ENCODE assay signal across 24 cellular contexts in the genomic region with DNA sequence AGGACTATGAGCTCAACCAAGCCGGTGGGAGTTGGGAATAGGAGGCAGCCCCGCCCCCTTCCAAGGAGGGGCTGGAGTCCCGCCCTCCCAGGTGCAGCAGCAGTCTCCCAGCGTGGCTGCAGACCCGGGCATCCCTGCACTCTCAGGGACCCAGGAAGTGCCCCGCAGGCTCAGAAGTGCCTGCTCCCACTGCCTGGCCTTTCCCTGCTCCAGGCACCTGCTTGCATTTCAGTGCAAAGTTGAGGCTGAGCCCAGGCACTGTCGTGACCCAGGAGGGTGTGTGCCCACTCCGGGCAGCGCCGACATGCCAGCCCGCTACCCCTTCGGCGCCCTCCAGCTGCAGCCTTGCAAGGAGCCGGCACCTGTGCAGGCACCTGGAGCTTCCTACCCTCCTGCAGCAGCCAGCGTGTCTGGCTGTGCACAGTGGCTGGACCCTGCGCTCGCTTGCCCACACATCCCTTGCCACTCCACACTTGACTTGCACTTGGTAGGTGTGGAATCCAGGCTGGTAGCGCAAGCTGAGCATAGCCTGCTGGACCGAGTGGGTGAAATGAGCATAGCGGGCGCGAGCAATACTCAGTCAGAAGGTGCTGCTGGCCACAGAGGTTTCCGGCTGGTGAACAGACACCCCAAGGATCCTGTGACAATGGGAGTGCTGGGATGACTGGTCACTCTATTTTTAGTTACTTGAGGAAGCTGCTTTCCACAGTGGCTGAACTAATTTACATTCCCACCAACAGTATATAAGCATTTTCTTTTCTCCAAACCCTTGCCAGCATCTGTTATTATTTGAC.
"Had no signal": no experiment of that assay in that cellular context is flagged by ENCODE, and none has a peak within 500 bp of the region (broad histone marks: within the 10 kb centered on the region; RNA-seq: fewer than 3 reads in every experiment).

No MANE protein-coding gene starts in this region.

- H3K9ac ChIP-seq: neural progenitor cell had no signal

- H3K36me3 Mint-ChIP-seq: activated CD4-positive, alpha-beta memory T cell treated with anti-CD3 and anti-CD28 coated beads for 36 hours; naive B cell; neural progenitor cell; type B pancreatic cell had no signal

- DNase-seq: activated B cell treated with CpG ODN at 0.5 μM for 24 hours; activated CD4-positive, alpha-beta memory T cell treated with anti-CD3 and anti-CD28 coated beads for 36 hours; activated CD4-positive, alpha-beta T cell treated with anti-CD3 and anti-CD28 coated beads for 36 hours; activated effector memory CD4-positive, alpha-beta T cell treated with Interleukin-2 at 50 U/mL for 16 hours; activated naive CD4-positive, alpha-beta T cell treated with anti-CD3 and anti-CD28 coated beads for 36 hours; activated T-cell treated with anti-CD3 and anti-CD28 coated beads, Interleukin-2, amount 50 U/mL, for 72 hours; amygdala; cerebellar nuclear complex; cortex of kidney; head of caudate nucleus; hypothalamus; mesenchymal stem cell; naive B cell; retina; spleen; stimulated activated CD4-positive, alpha-beta T cell treated with anti-CD3 and anti-CD28 coated beads, Interleukin-4, amount 100 ng/mL, for 1 hour; stimulated activated naive CD4-positive, alpha-beta T cell treated with Interleukin-2 at 50 U/mL for 16 hours had no signal

- ATAC-seq: activated CD4-positive, alpha-beta T cell treated with anti-CD3 and anti-CD28 coated beads for 36 hours; activated T-cell treated with anti-CD3 and anti-CD28 coated beads, Interleukin-2, amount 50 U/mL, for 72 hours; gastroesophageal sphincter; mucosa of descending colon had no signal

- H3K4me1 Mint-ChIP-seq: activated B cell treated with CpG ODN at 0.5 μM for 24 hours; activated CD4-positive, alpha-beta T cell treated with anti-CD3 and anti-CD28 coated beads for 36 hours; naive B cell had no signal

- H3K27me3 ChIP-seq: gastroesophageal sphincter, neural progenitor cell, spleen had no signal

- H3K4me1 ChIP-seq: gastroesophageal sphincter, spleen had no signal

- H3K4me2 ChIP-seq: neural progenitor cell had no signal

- H3K27me3 Mint-ChIP-seq: activated B cell treated with CpG ODN at 0.5 μM for 24 hours; activated CD4-positive, alpha-beta memory T cell treated with anti-CD3 and anti-CD28 coated beads for 36 hours; activated CD4-positive, alpha-beta T cell treated with anti-CD3 and anti-CD28 coated beads for 36 hours; naive B cell; progenitor cell of endocrine pancreas; type B pancreatic cell had no signal

- H2AFZ ChIP-seq: neural progenitor cell had no signal

- H3K9me3 ChIP-seq: gastroesophageal sphincter, mucosa of descending colon, thoracic aorta had no signal

- H3K4me3 Mint-ChIP-seq: activated B cell treated with CpG ODN at 0.5 μM for 24 hours; activated CD4-positive, alpha-beta memory T cell treated with anti-CD3 and anti-CD28 coated beads for 36 hours; activated CD4-positive, alpha-beta T cell treated with anti-CD3 and anti-CD28 coated beads for 36 hours; activated naive CD4-positive, alpha-beta T cell treated with anti-CD3 and anti-CD28 coated beads for 36 hours; activated T-cell treated with anti-CD3 and anti-CD28 coated beads, Interleukin-2, amount 50 U/mL, for 72 hours; naive B cell; neural progenitor cell; type B pancreatic cell had no signal

- H3K4me3 ChIP-seq: gastroesophageal sphincter, mucosa of descending colon, neural progenitor cell, spleen, thoracic aorta had no signal

- H3K9me3 Mint-ChIP-seq: neural progenitor cell, type B pancreatic cell had no signal

- H3K27ac ChIP-seq: epithelial cell of prostate, gastroesophageal sphincter, neural progenitor cell, spleen, thoracic aorta had no signal

- H3K27ac Mint-ChIP-seq: activated B cell treated with CpG ODN at 0.5 μM for 24 hours; activated CD4-positive, alpha-beta memory T cell treated with anti-CD3 and anti-CD28 coated beads for 36 hours; activated CD4-positive, alpha-beta T cell treated with anti-CD3 and anti-CD28 coated beads for 36 hours; activated naive CD4-positive, alpha-beta T cell treated with anti-CD3 and anti-CD28 coated beads for 36 hours; activated T-cell treated with anti-CD3 and anti-CD28 coated beads, Interleukin-2, amount 50 U/mL, for 72 hours; naive B cell; neural progenitor cell; progenitor cell of endocrine pancreas; type B pancreatic cell had no signal

- H3K36me3 ChIP-seq: gastroesophageal sphincter, neural progenitor cell, spleen, thoracic aorta had no signal
